ENCODE assay signal across 1 cellular context in the genomic region with DNA sequence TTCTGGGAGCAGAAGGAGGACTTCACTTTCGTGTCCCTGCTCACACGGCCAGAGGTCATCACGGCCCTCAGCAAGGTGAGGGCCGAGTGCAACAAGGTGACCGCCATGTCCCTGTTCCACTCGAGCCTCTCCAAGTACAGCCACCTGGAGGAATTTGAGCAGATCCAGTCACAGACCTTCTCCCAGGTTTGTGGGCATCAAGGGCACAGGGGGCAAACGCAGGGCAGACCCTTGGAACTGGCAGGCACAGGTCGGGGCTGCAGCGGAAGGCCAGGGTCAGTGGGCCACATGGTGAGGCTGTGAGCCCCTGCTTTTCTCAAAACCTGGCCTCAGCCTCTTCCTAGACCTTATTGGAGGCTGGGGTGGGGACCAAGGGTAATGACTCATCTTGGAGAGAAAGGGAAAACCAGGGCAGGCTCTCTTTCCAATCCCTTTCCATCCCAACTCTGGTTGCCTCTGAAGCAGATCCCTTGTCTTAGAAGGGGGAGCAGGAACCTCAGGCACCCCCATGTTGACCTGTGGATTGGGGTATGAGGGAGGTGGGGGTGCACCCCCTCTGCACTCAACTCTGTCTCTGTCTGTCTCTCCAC.
TF ChIP-seq lines count a peak whose summit lies in the region.

No MANE protein-coding gene starts in this region.

TF ChIP-seq in SK-N-SH treated with all-trans-retinoic acid at 6 μM for 48 hours, 23 proteins besides CTCF, POLR2A, EP300 and RAD21:
- TF ChIP-seq CSRNP3 (CRISPR knock-in tag; IDR thresholded peaks at IDR 0.05) (no peak), POU6F1 (CRISPR knock-in tag; IDR thresholded peaks at IDR 0.05; ENCODE audit: borderline replicate concordance, low read depth) (no peak), TSHZ2 (CRISPR knock-in tag; IDR thresholded peaks at IDR 0.05) (no peak), ESRRG (CRISPR knock-in tag; IDR thresholded peaks at IDR 0.05) (no peak), CSDC2 (CRISPR knock-in tag; IDR thresholded peaks at IDR 0.05) (no peak)
- TF ChIP-seq, protein P1, sequence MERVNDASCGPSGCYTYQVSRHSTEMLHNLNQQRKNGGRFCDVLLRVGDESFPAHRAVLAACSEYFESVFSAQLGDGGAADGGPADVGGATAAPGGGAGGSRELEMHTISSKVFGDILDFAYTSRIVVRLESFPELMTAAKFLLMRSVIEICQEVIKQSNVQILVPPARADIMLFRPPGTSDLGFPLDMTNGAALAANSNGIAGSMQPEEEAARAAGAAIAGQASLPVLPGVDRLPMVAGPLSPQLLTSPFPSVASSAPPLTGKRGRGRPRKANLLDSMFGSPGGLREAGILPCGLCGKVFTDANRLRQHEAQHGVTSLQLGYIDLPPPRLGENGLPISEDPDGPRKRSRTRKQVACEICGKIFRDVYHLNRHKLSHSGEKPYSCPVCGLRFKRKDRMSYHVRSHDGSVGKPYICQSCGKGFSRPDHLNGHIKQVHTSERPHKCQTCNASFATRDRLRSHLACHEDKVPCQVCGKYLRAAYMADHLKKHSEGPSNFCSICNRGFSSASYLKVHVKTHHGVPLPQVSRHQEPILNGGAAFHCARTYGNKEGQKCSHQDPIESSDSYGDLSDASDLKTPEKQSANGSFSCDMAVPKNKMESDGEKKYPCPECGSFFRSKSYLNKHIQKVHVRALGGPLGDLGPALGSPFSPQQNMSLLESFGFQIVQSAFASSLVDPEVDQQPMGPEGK (CRISPR knock-in tag; IDR thresholded peaks at IDR 0.05; ENCODE audit: borderline replicate concordance), result no peak
